ENCODE assay signal across 14 cellular contexts in genomic region chr12:49777341-49777740, GRCh38. TPM values are rescaled to one million over a fixed set of nuclear protein-coding genes. Genes with fewer than 3 reads are reported as not detected.
DNase-seq lines count a peak whose midpoint lies in the region; ATAC-seq, FAIRE-seq and TF ChIP-seq lines count a peak whose summit lies in the region.
"Had no signal": no experiment of that assay in that cellular context is flagged by ENCODE, and none has a peak within 500 bp of the region (broad histone marks: within the 10 kb centered on the region; RNA-seq: fewer than 3 reads in every experiment).

No MANE protein-coding gene starts in this region.

- intact Hi-C loops in posterior vena cava (cut with DNase I) = loop anchor here in 1 of 2 donors (5.0 kb wide), 1 partner anchor 65 kb away; the partner anchor contains the start of gene BCDIN3D

- H3K27me3 ChIP-seq in bronchial epithelial cell (ENCODE audit: control insufficient read depth, insufficient read depth, low read length) = no peaks in the 10 kb centered on the region
- no peaks in the 10 kb centered on the region for H3K27me3 ChIP-seq in MG63

- H3K27me3 Mint-ChIP-seq in stimulated activated naive CD8-positive, alpha-beta T cell treated with anti-CD3 and anti-CD28 coated beads, Interleukin-15, amount 100 ng/mL, for 72 hours = peaks cover 21% of the 10 kb centered on the region

- H3K36me3 ChIP-seq in bronchial epithelial cell (ENCODE audit: control insufficient read depth, insufficient read depth, low read length) (no peaks in the 10 kb centered on the region), MG63 (no peaks in the 10 kb centered on the region)

- peak overlapping the region; percentile 86 to 97 for H3K27ac Mint-ChIP-seq in stimulated activated naive CD8-positive, alpha-beta T cell treated with anti-CD3 and anti-CD28 coated beads, Interleukin-15, amount 100 ng/mL, for 72 hours
- H3K27ac Mint-ChIP-seq: CD4-positive, alpha-beta T cell had no signal

- H3K9me3 Mint-ChIP-seq in stimulated activated naive CD8-positive, alpha-beta T cell treated with anti-CD3 and anti-CD28 coated beads, Interleukin-15, amount 100 ng/mL, for 72 hours = no peaks in the 10 kb centered on the region
- H3K9me3 Mint-ChIP-seq: CD4-positive, alpha-beta T cell had no signal

- no peak for FAIRE-seq in bronchial epithelial cell (lab: Jason Lieb, UNC)
- FAIRE-seq: A204.1, GM12878, GM18507 had no signal

- DNase-seq in stimulated activated naive CD8-positive, alpha-beta T cell treated with anti-CD3 and anti-CD28 coated beads, Interleukin-15, amount 100 ng/mL, for 72 hours = no peak
- no peak for DNase-seq in stimulated activated naive CD8-positive, alpha-beta T cell treated with anti-CD3 and anti-CD28 coated beads, Interleukin-15, Interleukin-2, amounts not matched to agents 100 U/mL and 50 U/mL, for 24 hours
- peak; percentile 55 for DNase-seq in bronchial epithelial cell (ENCODE audit: low read depth)
- peak; percentile 12 for DNase-seq in posterior vena cava (ENCODE audit: low spot score)
- no peak for DNase-seq in MG63
- DNase-seq in iPS-NIHi11 (ENCODE audit: low spot score) = no peak
- DNase-seq in activated CD4-positive, alpha-beta T cell treated with anti-CD3 and anti-CD28 coated beads for 48 hours = no peak
- DNase-seq: Calu3; CD4-positive, alpha-beta T cell; DMS 273 treated with DMSO at 0.1 percent for 48 hours had no signal

- TF ChIP-seq CTCF in bronchial epithelial cell (IDR thresholded peaks at IDR 0.05; ENCODE audit: insufficient read depth, low read length, severe bottlenecking) = no peak

- peaks cover 24% of the 10 kb centered on the region for H3K4me1 Mint-ChIP-seq in stimulated activated naive CD8-positive, alpha-beta T cell treated with anti-CD3 and anti-CD28 coated beads, Interleukin-15, amount 100 ng/mL, for 72 hours

- no peak for ATAC-seq in stimulated activated naive CD8-positive, alpha-beta T cell treated with anti-CD3 and anti-CD28 coated beads, Interleukin-15, amount 100 ng/mL, for 72 hours
- ATAC-seq in stimulated activated naive CD8-positive, alpha-beta T cell treated with anti-CD3 and anti-CD28 coated beads, Interleukin-15, Interleukin-2, amounts not matched to agents 100 U/mL and 50 U/mL, for 24 hours = no peak

- H3K4me3 ChIP-seq in bronchial epithelial cell (ENCODE audit: low read depth, low read length) (no peak overlapping the region), MG63 (no peak overlapping the region)
- H3K4me3 ChIP-seq: GM12878 had no signal

- H3K4me3 Mint-ChIP-seq in stimulated activated naive CD8-positive, alpha-beta T cell treated with anti-CD3 and anti-CD28 coated beads, Interleukin-15, amount 100 ng/mL, for 72 hours = no peak overlapping the region
- H3K4me3 Mint-ChIP-seq: B cell; CD4-positive, alpha-beta T cell had no signal

- H3K9me3 ChIP-seq in MG63 = no peaks in the 10 kb centered on the region

RNA-seq across cellular contexts. Expression of gene TMBIM6, which starts 36.0 kb away (rescaled TPM):
- total RNA-seq in bronchial epithelial cell = 570 and 818 TPM in 2 replicates
- 100 to 1,000 TPM; 285 to 313 TPM for total RNA-seq in posterior vena cava
- total RNA-seq in MG63 (2014; rRNA removed; shearing (Covaris generic); ENCODE audit: low replicate concordance) = 260 and 282 TPM in 2 replicates

RNA-seq across cellular contexts. Expression of gene NCKAP5L, which starts 50.9 kb away (rescaled TPM):
- 3.1 and 3.7 TPM in 2 replicates for total RNA-seq in bronchial epithelial cell
- 10 to 100 TPM; 16.2 to 22.4 TPM for total RNA-seq in posterior vena cava
- 5.3 and 8.8 TPM in 2 replicates for total RNA-seq in MG63 (2014; rRNA removed; shearing (Covaris generic); ENCODE audit: low replicate concordance)

Comparison
In these comparisons a context has a peak if more than half of its experiments do, and no peak if none do; other contexts are left out.
1. DNase-seq: peak in bronchial epithelial cell (single experiment) and posterior vena cava (single experiment); none in stimulated activated naive CD8-positive, alpha-beta T cell treated with anti-CD3 and anti-CD28 coated beads, Interleukin-15, amount 100 ng/mL, for 72 hours (0 of 2), stimulated activated naive CD8-positive, alpha-beta T cell treated with anti-CD3 and anti-CD28 coated beads, Interleukin-15, Interleukin-2, amounts not matched to agents 100 U/mL and 50 U/mL, for 24 hours (single experiment), MG63 (single experiment), iPS-NIHi11 (single experiment) and activated CD4-positive, alpha-beta T cell treated with anti-CD3 and anti-CD28 coated beads for 48 hours (single experiment).